Comparison of ENCODE assay signal across 19 cellular contexts in the genomic region with DNA sequence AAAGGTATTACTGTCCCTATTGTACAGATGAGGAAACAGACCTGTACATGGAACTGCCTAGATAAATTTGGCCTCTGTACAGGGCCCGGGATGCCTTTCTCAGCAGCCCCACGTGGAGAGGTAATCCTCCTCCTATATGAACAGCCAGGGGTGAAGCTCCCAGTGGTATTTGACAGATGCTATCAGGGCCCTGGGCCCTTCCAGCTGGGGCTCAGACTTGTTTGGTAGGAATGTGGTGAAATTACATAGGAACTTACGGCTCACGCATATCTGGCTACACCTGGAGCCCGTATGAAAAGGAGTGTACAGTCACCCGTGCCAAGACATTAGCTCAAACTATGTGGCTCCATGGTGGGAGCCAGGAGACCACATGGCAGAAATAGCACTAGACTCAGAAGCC. TPM values are rescaled to one million over a fixed set of nuclear protein-coding genes. Genes with fewer than 3 reads are reported as not detected.
"Had no signal": no experiment of that assay in that cellular context is flagged by ENCODE, and none has a peak within 500 bp of the region (broad histone marks: within the 10 kb centered on the region; RNA-seq: fewer than 3 reads in every experiment).

No MANE protein-coding gene starts in this region.

- H3K9ac ChIP-seq: SK-N-SH had no signal

- H3K27ac ChIP-seq: SJCRH30, WERI-Rb-1 had no signal

- ATAC-seq: activated CD4-positive, alpha-beta T cell treated with anti-CD3 and anti-CD28 coated beads for 36 hours; activated T-helper 17 cell treated with anti-CD3 and anti-CD28 coated beads, Interleukin-2, amount 50 U/mL, for 72 hours had no signal

- H3K4me2 ChIP-seq: SK-N-SH had no signal

- DNase-seq: activated CD4-positive, alpha-beta memory T cell treated with anti-CD3 and anti-CD28 coated beads, Interleukin-2, amount 10 ng/mL, durations not matched to agents 7 days and 5 days; activated CD4-positive, alpha-beta T cell treated with anti-CD3 and anti-CD28 coated beads for 36 hours; activated CD4-positive, alpha-beta T cell treated with anti-CD3 and anti-CD28 coated beads, Interleukin-2, amount 50 U/mL, for 1 hour; activated gamma-delta T cell; activated naive CD4-positive, alpha-beta T cell treated with anti-CD3 and anti-CD28 coated beads for 36 hours; activated T-cell treated with anti-CD3 and anti-CD28 coated beads for 4 hours; activated T-cell treated with anti-CD3 and anti-CD28 coated beads, Interleukin-2, amount 50 U/mL, for 48 hours; cerebellar nuclear complex; KG1; NCI-H1092; NCI-H1694; NCI-H446; NCI-H748 treated with DMSO at 0.1 percent for 48 hours; SK-N-SH; T-helper 1 cell; WERI-Rb-1 had no signal

- H3K4me1 ChIP-seq: SJCRH30 had no signal

- H3K9me3 ChIP-seq: SJCRH30, SK-N-SH had no signal

- H3K27me3 ChIP-seq: SJCRH30 had no signal

- H3K36me3 ChIP-seq: WERI-Rb-1 had no signal

- H3K4me3 ChIP-seq: SJCRH30 had no signal

RNA-seq across cellular contexts. Expression of a gene that starts 24.8 kb away (rescaled TPM):
- total RNA-seq: OCI-LY7, SJCRH30 had no signal
